8 cellular contexts compared by ENCODE assay signal in genomic region chr10:45000138-45000763, GRCh38. TPM values are rescaled to one million over a fixed set of nuclear protein-coding genes. Genes with fewer than 3 reads are reported as not detected.
DNase-seq lines count a peak whose midpoint lies in the region; ATAC-seq, FAIRE-seq and TF ChIP-seq lines count a peak whose summit lies in the region.

No MANE protein-coding gene starts in this region.

- peak overlapping the region; percentile 65 for H3K9ac ChIP-seq in HUES48 (ENCODE audit: low read depth, low read length)
- peak overlapping the region; percentile 72 for H3K9ac ChIP-seq in keratinocyte (ENCODE audit: control insufficient read depth, extremely low read depth, insufficient read depth, low read length)

- intact Hi-C loops in CD14-positive monocyte (cut with micrococcal nuclease) = no loop called here

- DNase-seq in CD14-positive monocyte (ENCODE audit: low spot score) = no peak
- DNase-seq in astrocyte of the hippocampus (ENCODE audit: low read depth, low spot score) = peak; percentile 27
- no peak for DNase-seq in keratinocyte (ENCODE audit: low read depth, low spot score)
- DNase-seq in stimulated activated naive CD8-positive, alpha-beta T cell treated with anti-CD3 and anti-CD28 coated beads, Interleukin-15, amount 100 ng/mL, for 72 hours = no peak
- no peak for DNase-seq in medulla oblongata (ENCODE audit: extremely low spot score)
- DNase-seq in NCI-H748 treated with DMSO at 0.1 percent for 48 hours (lab: John Stamatoyannopoulos, UW) = no peak
- no peak for DNase-seq in NCI-H128 (lab: John Stamatoyannopoulos, UW; ENCODE audit: unreplicated experiment)

- H3K27me3 Mint-ChIP-seq in CD14-positive monocyte (ENCODE audit: low read depth in 3 of 3) = peaks cover 0 to 6% (median 1%) of the 10 kb centered on the region in 3 donors
- H3K27me3 Mint-ChIP-seq in stimulated activated naive CD8-positive, alpha-beta T cell treated with anti-CD3 and anti-CD28 coated beads, Interleukin-15, amount 100 ng/mL, for 72 hours = no peaks in the 10 kb centered on the region

- H2AFZ ChIP-seq in keratinocyte (ENCODE audit: control insufficient read depth, low read length) = peak overlapping the region; percentile 86

- FAIRE-seq in keratinocyte (lab: Jason Lieb, UNC) = no peak

- peak overlapping the region; percentile 64 for H3K4me3 ChIP-seq in HUES48 (ENCODE audit: low read depth, low read length)
- H3K4me3 ChIP-seq in keratinocyte (ENCODE audit: control insufficient read depth in 2 of 3, extremely low read depth in 1 of 3, insufficient read depth in 2 of 3, low read depth in 1 of 3, low read length in 3 of 3) = peak overlapping the region; percentile 30 to 71 (median 46)

- peaks cover 19 to 20% of the 10 kb centered on the region in 2 donors for H3K36me3 Mint-ChIP-seq in CD14-positive monocyte

- H3K4me3 Mint-ChIP-seq in CD14-positive monocyte = peak overlapping the region; percentile 95
- H3K4me3 Mint-ChIP-seq in stimulated activated naive CD8-positive, alpha-beta T cell treated with anti-CD3 and anti-CD28 coated beads, Interleukin-15, amount 100 ng/mL, for 72 hours = peak overlapping the region; percentile 83 to 89

- dilution Hi-C loops in keratinocyte (cut with MboI; ENCODE audit: extremely low pct_ligation_motif_present, low sequenced_read_pairs) = loop anchor here (25.0 kb wide), 1 partner anchor 237 kb away; no protein-coding TSS in a partner anchor

- ATAC-seq in stimulated activated naive CD8-positive, alpha-beta T cell treated with anti-CD3 and anti-CD28 coated beads, Interleukin-15, amount 100 ng/mL, for 72 hours = peak; percentile 5

- peak overlapping the region; percentile 80 to 91 (median 90) for H3K27ac Mint-ChIP-seq in CD14-positive monocyte
- H3K27ac Mint-ChIP-seq in stimulated activated naive CD8-positive, alpha-beta T cell treated with anti-CD3 and anti-CD28 coated beads, Interleukin-15, amount 100 ng/mL, for 72 hours = peak overlapping the region; percentile 98 to 99

- peaks cover 0 to 5% (median 2%) of the 10 kb centered on the region in 7 donors for H3K9me3 Mint-ChIP-seq in CD14-positive monocyte
- H3K9me3 Mint-ChIP-seq in stimulated activated naive CD8-positive, alpha-beta T cell treated with anti-CD3 and anti-CD28 coated beads, Interleukin-15, amount 100 ng/mL, for 72 hours = peaks cover 26 to 31% of the 10 kb centered on the region in 2 donors

- H3K27me3 ChIP-seq in HUES48 (ENCODE audit: control insufficient read depth, insufficient read depth, low read length) (peaks cover 5% of the 10 kb centered on the region; the same call in 1 of the 2 replicates), keratinocyte (ENCODE audit: control insufficient read depth, extremely low read depth, insufficient read depth, low read length) (peaks cover 4% of the 10 kb centered on the region)

- no peaks in the 10 kb centered on the region for H3K9me3 ChIP-seq in HUES48 (ENCODE audit: control insufficient read depth, insufficient read depth, low read length)
- H3K9me3 ChIP-seq in keratinocyte (ENCODE audit: control insufficient read depth, low read depth, low read length) = no peaks in the 10 kb centered on the region

- H3K9me1 ChIP-seq in keratinocyte (ENCODE audit: control insufficient read depth, extremely low read depth, insufficient read depth, low read length) = no peaks in the 10 kb centered on the region

- no peaks in the 10 kb centered on the region for H3K79me2 ChIP-seq in keratinocyte (ENCODE audit: control insufficient read depth, insufficient read depth, low read length)

- H3K27ac ChIP-seq in HUES48 (ENCODE audit: low read depth, low read length) (peak overlapping the region; percentile 76), keratinocyte (ENCODE audit: control insufficient read depth, insufficient read depth, low read length) (no peak overlapping the region)

- peak overlapping the region; percentile 90 for H3K4me2 ChIP-seq in keratinocyte (ENCODE audit: control insufficient read depth, extremely low read depth, insufficient read depth, low read depth, low read length)

- peaks cover 47% of the 10 kb centered on the region for H3K4me1 Mint-ChIP-seq in CD14-positive monocyte
- H3K4me1 Mint-ChIP-seq in stimulated activated naive CD8-positive, alpha-beta T cell treated with anti-CD3 and anti-CD28 coated beads, Interleukin-15, amount 100 ng/mL, for 72 hours = peaks cover 32% of the 10 kb centered on the region

- no peaks in the 10 kb centered on the region for H4K20me1 ChIP-seq in keratinocyte (ENCODE audit: control insufficient read depth, extremely low read depth, insufficient read depth, low read length)

- H3K4me1 ChIP-seq in HUES48 (ENCODE audit: control insufficient read depth, insufficient read depth, low read length) (peaks cover 11% of the 10 kb centered on the region), keratinocyte (ENCODE audit: control insufficient read depth, extremely low read depth, insufficient read depth, low read length) (peaks cover 8% of the 10 kb centered on the region)

- peaks cover 22% of the 10 kb centered on the region for H3K36me3 ChIP-seq in HUES48 (ENCODE audit: control insufficient read depth, insufficient read depth, low read length)
- H3K36me3 ChIP-seq in keratinocyte (ENCODE audit: control insufficient read depth in 2 of 2, extremely low read depth in 1 of 2, insufficient read depth in 2 of 2, low read length in 2 of 2) = peaks cover 4 to 12% of the 10 kb centered on the region in 2 experiments

- TF ChIP-seq CTCF in CD14-positive monocyte (IDR thresholded peaks at IDR 0.05) (no peak), keratinocyte (optimal IDR thresholded peaks at IDR 0.05 in 1 of 3, IDR thresholded peaks at IDR 0.05 in 1 of 3, conservative IDR thresholded peaks at IDR 0.05 in 1 of 3; ENCODE audit: extremely low read depth in 1 of 3, insufficient read depth in 2 of 3, low read length in 3 of 3) (no peak)

RNA-seq across cellular contexts. Expression of gene ZNF22, which starts 0.5 kb away (rescaled TPM):
- polyA plus RNA-seq in CD14-positive monocyte (10 to 100 TPM; 10.4 to 14.6 TPM), keratinocyte (4.0 to 9.4 TPM (median 6.8 TPM) in 3 replicates)
- polyA plus RNA-seq in keratinocyte (2011; ENCODE audit: low read depth) = 2.3 TPM
- 3.5 and 6.2 TPM in 2 replicates for polyA plus RNA-seq in keratinocyte (2011; cell fraction: cytosol; rRNA removed)
- 3.4 and 4.3 TPM in 2 replicates for polyA plus RNA-seq in keratinocyte (2011; cell fraction: nucleus; rRNA removed)
- 2.6 and 9.3 TPM in 2 replicates for polyA plus RNA-seq in keratinocyte (2012; ENCODE audit: low replicate concordance)
- 0.23 to 2.7 TPM (median 1.4 TPM) in 3 replicates for polyA minus RNA-seq in keratinocyte
- 1.9 TPM for polyA minus RNA-seq in keratinocyte (2011; cell fraction: cytosol; rRNA and poly(A)+ RNA removed)
- polyA minus RNA-seq in keratinocyte (2011; cell fraction: nucleus; rRNA and poly(A)+ RNA removed) = 1.2 and 2.1 TPM in 2 replicates

RNA-seq across cellular contexts. Expression of gene DEPP1, which starts 21.6 kb away (rescaled TPM):
- not detected for polyA plus RNA-seq in CD14-positive monocyte
- polyA plus RNA-seq in keratinocyte = 0.90 to 1.2 TPM (median 0.95 TPM) in 3 replicates
- polyA plus RNA-seq in keratinocyte (2011; ENCODE audit: low read depth) = 1.4 TPM
- polyA plus RNA-seq in keratinocyte (2011; cell fraction: cytosol; rRNA removed) = 0.36 and 0.75 TPM in 2 replicates
- polyA plus RNA-seq in keratinocyte (2011; cell fraction: nucleus; rRNA removed) = 4.1 and 6.0 TPM in 2 replicates
- polyA plus RNA-seq in keratinocyte (2012; ENCODE audit: low replicate concordance) = 0.61 and 3.1 TPM in 2 replicates
- polyA minus RNA-seq in keratinocyte = 0.69 to 3.5 TPM (median 0.83 TPM) in 3 replicates
- not detected for polyA minus RNA-seq in keratinocyte (2011; cell fraction: cytosol; rRNA and poly(A)+ RNA removed)
- polyA minus RNA-seq in keratinocyte (2011; cell fraction: nucleus; rRNA and poly(A)+ RNA removed) = 3.0 and 3.3 TPM in 2 replicates

RNA-seq across cellular contexts. Expression of gene RASSF4, which starts 40.6 kb away (rescaled TPM):
- polyA plus RNA-seq in CD14-positive monocyte = 100 to 1,000 TPM; 117 to 120 TPM
- 0.20 to 0.54 TPM (median 0.23 TPM) in 3 replicates for polyA plus RNA-seq in keratinocyte
- polyA plus RNA-seq in keratinocyte (2011; ENCODE audit: low read depth) = 0.11 TPM
- polyA plus RNA-seq in keratinocyte (2011; cell fraction: cytosol; rRNA removed) = 0.06 and 0.09 TPM in 2 replicates
- polyA plus RNA-seq in keratinocyte (2011; cell fraction: nucleus; rRNA removed) = 0.34 and 0.64 TPM in 2 replicates
- polyA plus RNA-seq in keratinocyte (2012; ENCODE audit: low replicate concordance) = 0.14 TPM in 1 of 2 replicates, not detected in the other
- 0.13 to 0.52 TPM (median 0.22 TPM) in 3 replicates for polyA minus RNA-seq in keratinocyte
- not detected for polyA minus RNA-seq in keratinocyte (2011; cell fraction: cytosol; rRNA and poly(A)+ RNA removed)
- 0.54 TPM in 1 of 2 replicates, not detected in the other for polyA minus RNA-seq in keratinocyte (2011; cell fraction: nucleus; rRNA and poly(A)+ RNA removed)

Comparison
In these comparisons a context has a peak if more than half of its experiments do, and no peak if none do; other contexts are left out.
1. RNA of gene RASSF4, which starts 40.6 kb away (polyA plus RNA-seq): 117 to 120 TPM in CD14-positive monocyte; 0.06 to 0.64 TPM in keratinocyte; every median in the first group is over 10 times any median in the second.